Comparison of ENCODE assay signal across 1 cellular context in the genomic region with DNA sequence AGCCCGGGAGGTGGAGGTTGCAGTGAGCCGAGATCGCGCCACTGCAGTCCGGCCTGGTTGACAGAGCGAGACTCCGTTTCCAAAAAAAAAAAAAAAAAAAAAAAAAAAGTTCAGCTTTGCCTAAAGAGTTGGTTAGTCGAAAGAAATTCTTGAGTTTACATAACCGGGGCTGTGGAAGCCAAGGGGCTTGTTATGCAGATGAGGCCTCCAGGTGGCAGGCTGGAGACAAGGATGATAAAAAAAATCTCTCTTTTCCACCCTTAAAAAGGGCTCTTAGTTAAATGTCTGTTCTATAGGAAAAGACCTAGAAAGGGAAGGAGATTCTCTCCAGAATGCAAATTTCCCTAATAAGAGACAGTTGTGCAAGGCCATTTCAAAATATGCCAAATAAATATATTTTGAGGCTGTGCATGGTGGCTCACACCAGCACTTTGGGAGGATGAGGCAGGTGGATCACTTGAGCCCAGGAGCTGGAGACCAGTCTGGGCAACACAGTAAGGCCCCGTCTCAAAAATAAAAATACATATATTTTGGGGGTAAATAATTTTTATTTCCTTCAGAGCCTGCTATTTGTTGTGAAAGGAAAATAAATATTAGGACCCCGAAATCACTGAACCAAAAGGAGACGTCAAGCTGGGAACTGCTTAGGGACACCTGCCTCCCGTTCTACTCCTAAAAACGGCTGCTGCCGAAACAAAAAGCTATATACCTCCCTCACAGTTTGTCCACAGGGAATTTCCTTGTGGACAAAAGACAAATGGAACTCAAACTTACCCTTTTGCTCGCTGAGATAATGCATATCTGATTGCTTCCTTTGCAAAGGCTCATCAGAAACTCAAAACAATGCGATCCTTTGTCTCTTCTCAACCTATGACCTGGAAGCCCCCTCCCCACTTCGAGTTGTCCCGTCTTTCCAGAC.
TF ChIP-seq lines count a peak whose summit lies in the region.

No MANE protein-coding gene starts in this region.

TF ChIP-seq in K562, 482 proteins besides CTCF, POLR2A, EP300 and RAD21:
- 0 out of 2 replicates have a peak, but pooled peaks have one; percentile 30 for TF ChIP-seq ZBTB7A (IDR thresholded peaks at IDR 0.05; ENCODE audit: borderline replicate concordance, control insufficient read depth, low read depth, low read length)
- no peak for TF ChIP-seq ATF1 (CRISPR knock-in tag; IDR thresholded peaks at IDR 0.05)
- no peak for TF ChIP-seq ATF1 (tag; IDR thresholded peaks at IDR 0.05)
- TF ChIP-seq NFE2L1 (tag; IDR thresholded peaks at IDR 0.05; ENCODE audit: borderline replicate concordance, low read depth): no peak
- TF ChIP-seq ZKSCAN1 (IDR thresholded peaks at IDR 0.05; ENCODE audit: low read depth, low read length): no peak
- TF ChIP-seq, protein P1, sequence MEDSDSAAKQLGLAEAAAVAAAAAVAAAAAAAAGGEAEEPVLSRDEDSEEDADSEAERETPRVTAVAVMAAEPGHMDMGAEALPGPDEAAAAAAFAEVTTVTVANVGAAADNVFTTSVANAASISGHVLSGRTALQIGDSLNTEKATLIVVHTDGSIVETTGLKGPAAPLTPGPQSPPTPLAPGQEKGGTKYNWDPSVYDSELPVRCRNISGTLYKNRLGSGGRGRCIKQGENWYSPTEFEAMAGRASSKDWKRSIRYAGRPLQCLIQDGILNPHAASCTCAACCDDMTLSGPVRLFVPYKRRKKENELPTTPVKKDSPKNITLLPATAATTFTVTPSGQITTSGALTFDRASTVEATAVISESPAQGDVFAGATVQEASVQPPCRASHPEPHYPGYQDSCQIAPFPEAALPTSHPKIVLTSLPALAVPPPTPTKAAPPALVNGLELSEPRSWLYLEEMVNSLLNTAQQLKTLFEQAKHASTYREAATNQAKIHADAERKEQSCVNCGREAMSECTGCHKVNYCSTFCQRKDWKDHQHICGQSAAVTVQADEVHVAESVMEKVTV (CRISPR knock-in tag; IDR thresholded peaks at IDR 0.05): peak; percentile 24; the same call in 1 of the 2 replicates
- TF ChIP-seq SMC3 (conservative IDR thresholded peaks at IDR 0.05; ENCODE audit: insufficient read depth, low read depth, low read length): peak; percentile 73
- TF ChIP-seq, protein P2, sequence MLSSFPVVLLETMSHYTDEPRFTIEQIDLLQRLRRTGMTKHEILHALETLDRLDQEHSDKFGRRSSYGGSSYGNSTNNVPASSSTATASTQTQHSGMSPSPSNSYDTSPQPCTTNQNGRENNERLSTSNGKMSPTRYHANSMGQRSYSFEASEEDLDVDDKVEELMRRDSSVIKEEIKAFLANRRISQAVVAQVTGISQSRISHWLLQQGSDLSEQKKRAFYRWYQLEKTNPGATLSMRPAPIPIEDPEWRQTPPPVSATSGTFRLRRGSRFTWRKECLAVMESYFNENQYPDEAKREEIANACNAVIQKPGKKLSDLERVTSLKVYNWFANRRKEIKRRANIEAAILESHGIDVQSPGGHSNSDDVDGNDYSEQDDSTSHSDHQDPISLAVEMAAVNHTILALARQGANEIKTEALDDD (IDR thresholded peaks at IDR 0.05): 0 out of 2 replicates have a peak, but pooled peaks have one; percentile 38
- TF ChIP-seq, protein P3, sequence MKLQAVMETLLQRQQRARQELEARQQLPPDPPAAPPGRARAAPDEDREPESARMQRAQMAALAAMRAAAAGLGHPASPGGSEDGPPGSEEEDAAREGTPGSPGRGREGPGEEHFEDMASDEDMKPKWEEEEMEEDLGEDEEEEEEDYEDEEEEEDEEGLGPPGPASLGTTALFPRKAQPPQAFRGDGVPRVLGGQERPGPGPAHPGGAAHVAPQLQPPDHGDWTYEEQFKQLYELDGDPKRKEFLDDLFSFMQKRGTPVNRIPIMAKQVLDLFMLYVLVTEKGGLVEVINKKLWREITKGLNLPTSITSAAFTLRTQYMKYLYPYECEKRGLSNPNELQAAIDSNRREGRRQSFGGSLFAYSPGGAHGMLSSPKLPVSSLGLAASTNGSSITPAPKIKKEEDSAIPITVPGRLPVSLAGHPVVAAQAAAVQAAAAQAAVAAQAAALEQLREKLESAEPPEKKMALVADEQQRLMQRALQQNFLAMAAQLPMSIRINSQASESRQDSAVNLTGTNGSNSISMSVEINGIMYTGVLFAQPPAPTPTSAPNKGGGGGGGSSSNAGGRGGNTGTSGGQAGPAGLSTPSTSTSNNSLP (IDR thresholded peaks at IDR 0.05; ENCODE audit: borderline replicate concordance, low read depth, low read length): no peak
- peak; percentile 38; the same call in 1 of the 2 replicates for TF ChIP-seq TEAD4 (IDR thresholded peaks at IDR 0.05; ENCODE audit: low read length)
- TF ChIP-seq TEAD4 (CRISPR knock-in tag; IDR thresholded peaks at IDR 0.05; ENCODE audit: borderline replicate concordance): no peak
- no peak for TF ChIP-seq HDAC1 (IDR thresholded peaks at IDR 0.05)
- TF ChIP-seq ZNF384 (IDR thresholded peaks at IDR 0.05; ENCODE audit: low read depth, low read length): peak; percentile 93
- TF ChIP-seq, protein P4, sequence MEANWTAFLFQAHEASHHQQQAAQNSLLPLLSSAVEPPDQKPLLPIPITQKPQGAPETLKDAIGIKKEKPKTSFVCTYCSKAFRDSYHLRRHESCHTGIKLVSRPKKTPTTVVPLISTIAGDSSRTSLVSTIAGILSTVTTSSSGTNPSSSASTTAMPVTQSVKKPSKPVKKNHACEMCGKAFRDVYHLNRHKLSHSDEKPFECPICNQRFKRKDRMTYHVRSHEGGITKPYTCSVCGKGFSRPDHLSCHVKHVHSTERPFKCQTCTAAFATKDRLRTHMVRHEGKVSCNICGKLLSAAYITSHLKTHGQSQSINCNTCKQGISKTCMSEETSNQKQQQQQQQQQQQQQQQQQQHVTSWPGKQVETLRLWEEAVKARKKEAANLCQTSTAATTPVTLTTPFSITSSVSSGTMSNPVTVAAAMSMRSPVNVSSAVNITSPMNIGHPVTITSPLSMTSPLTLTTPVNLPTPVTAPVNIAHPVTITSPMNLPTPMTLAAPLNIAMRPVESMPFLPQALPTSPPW (CRISPR knock-in tag; IDR thresholded peaks at IDR 0.05): peak; percentile 45
- no peak for TF ChIP-seq ZBTB1 (CRISPR knock-in tag; IDR thresholded peaks at IDR 0.05; ENCODE audit: borderline replicate concordance, low read depth)
- TF ChIP-seq NELFE (IDR thresholded peaks at IDR 0.05; ENCODE audit: insufficient read depth, insufficient read length): no peak
- TF ChIP-seq, protein P5, sequence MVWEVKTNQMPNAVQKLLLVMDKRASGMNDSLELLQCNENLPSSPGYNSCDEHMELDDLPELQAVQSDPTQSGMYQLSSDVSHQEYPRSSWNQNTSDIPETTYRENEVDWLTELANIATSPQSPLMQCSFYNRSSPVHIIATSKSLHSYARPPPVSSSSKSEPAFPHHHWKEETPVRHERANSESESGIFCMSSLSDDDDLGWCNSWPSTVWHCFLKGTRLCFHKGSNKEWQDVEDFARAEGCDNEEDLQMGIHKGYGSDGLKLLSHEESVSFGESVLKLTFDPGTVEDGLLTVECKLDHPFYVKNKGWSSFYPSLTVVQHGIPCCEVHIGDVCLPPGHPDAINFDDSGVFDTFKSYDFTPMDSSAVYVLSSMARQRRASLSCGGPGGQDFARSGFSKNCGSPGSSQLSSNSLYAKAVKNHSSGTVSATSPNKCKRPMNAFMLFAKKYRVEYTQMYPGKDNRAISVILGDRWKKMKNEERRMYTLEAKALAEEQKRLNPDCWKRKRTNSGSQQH (CRISPR knock-in tag; IDR thresholded peaks at IDR 0.05): no peak
- TF ChIP-seq KLF16 (IDR thresholded peaks at IDR 0.05): peak; percentile 37; the same call in 1 of the 2 replicates
- no peak for TF ChIP-seq KDM2B (CRISPR knock-in tag; IDR thresholded peaks at IDR 0.05)
- TF ChIP-seq MAZ (CRISPR knock-in tag; conservative IDR thresholded peaks at IDR 0.05 in 1 of 2, IDR thresholded peaks at IDR 0.05 in 1 of 2): peak in 1 of 2 experiments; percentile 51; a peak in 1 of 4 replicates
